Comparison of ENCODE assay signal across 9 cellular contexts in genomic region chr6:46491201-46491788, GRCh38. TPM values are rescaled to one million over a fixed set of nuclear protein-coding genes. Genes with fewer than 3 reads are reported as not detected.
A peak's percentile ranks its signal among the peaks of the same experiment; 100 is the strongest.
DNase-seq lines count a peak whose midpoint lies in the region; ATAC-seq and TF ChIP-seq lines count a peak whose summit lies in the region.
"Had no signal": no experiment of that assay in that cellular context is flagged by ENCODE, and none has a peak within 500 bp of the region (broad histone marks: within the 10 kb centered on the region; RNA-seq: fewer than 3 reads in every experiment).

TSS of gene RCAN2 (minus strand) at chr6:46491449.

- no peaks in the 10 kb centered on the region for H3K79me2 ChIP-seq in MM.1S (ENCODE audit: low read length)

- TF ChIP-seq POLR2A in suprapubic skin (IDR thresholded peaks at IDR 0.05), result no peak

- peak within 1 kb of the TSS; percentile 92 for H2AFZ ChIP-seq in MM.1S (ENCODE audit: low read length)

- H3K4me1 ChIP-seq in MM.1S (ENCODE audit: low read length), result no peaks in the 10 kb centered on the region
- no peaks in the 10 kb centered on the region for H3K4me1 ChIP-seq in esophagus (ENCODE audit: control insufficient read depth in 2 of 2, insufficient read depth in 2 of 2, low read length in 1 of 2)
- H3K4me1 ChIP-seq in mesodermal cell (ENCODE audit: control insufficient read depth, insufficient read depth, low read length, poor library complexity, severe bottlenecking), result no peaks in the 10 kb centered on the region
- peaks cover 30% of the 10 kb centered on the region for H3K4me1 ChIP-seq in suprapubic skin

- H3K27me3 ChIP-seq in MM.1S (replicated peaks; ENCODE audit: insufficient read depth, low read length) (no peaks in the 10 kb centered on the region), esophagus (ENCODE audit: control insufficient read depth in 1 of 2, insufficient read depth in 2 of 2, low read length in 2 of 2) (no peaks in the 10 kb centered on the region), suprapubic skin (peaks cover 7% of the 10 kb centered on the region)

- H3K9me3 ChIP-seq in MM.1S (replicated peaks; ENCODE audit: insufficient read depth, low read length), result no peaks in the 10 kb centered on the region
- no peaks in the 10 kb centered on the region for H3K9me3 ChIP-seq in esophagus (ENCODE audit: control insufficient read depth in 2 of 2, insufficient read depth in 1 of 2, low read depth in 1 of 2, low read length in 1 of 2)
- H3K9me3 ChIP-seq in mesodermal cell (ENCODE audit: control insufficient read depth, low read length), result no peaks in the 10 kb centered on the region
- no peaks in the 10 kb centered on the region for H3K9me3 ChIP-seq in suprapubic skin

- H3K27ac ChIP-seq in MM.1S (ENCODE audit: low read length) (no peak within 1 kb of the TSS), esophagus (ENCODE audit: low read depth in 2 of 2, low read length in 1 of 2) (peak within 1 kb of the TSS; percentile 45 to 70), mesodermal cell (ENCODE audit: low read depth, low read length, severe bottlenecking) (no peak within 1 kb of the TSS), suprapubic skin (peak within 1 kb of the TSS; percentile 80)
- H3K27ac ChIP-seq: SK-N-MC had no signal

- H3K36me3 ChIP-seq in MM.1S (replicated peaks; ENCODE audit: insufficient read depth, low read length) (no peaks in the 10 kb centered on the region), esophagus (ENCODE audit: control insufficient read depth in 2 of 2, insufficient read depth in 2 of 2, low read length in 1 of 2) (no peaks in the 10 kb centered on the region), mesodermal cell (ENCODE audit: control insufficient read depth, insufficient read depth, low read length) (no peaks in the 10 kb centered on the region), suprapubic skin (no peaks in the 10 kb centered on the region)

- H3K9me2 ChIP-seq in MM.1S (replicated peaks; ENCODE audit: insufficient read depth, low read length), result no peaks in the 10 kb centered on the region

- H3K4me3 ChIP-seq in MM.1S (ENCODE audit: low read length) (peak within 1 kb of the TSS; percentile 75), esophagus (ENCODE audit: low read depth in 1 of 2, low read length in 2 of 2) (peak within 1 kb of the TSS; percentile 65 to 70), mesodermal cell (ENCODE audit: extremely low read depth, insufficient read depth, low read length, poor library complexity, severe bottlenecking) (peak within 1 kb of the TSS; percentile 58), suprapubic skin (peak within 1 kb of the TSS; percentile 75)
- H3K4me3 ChIP-seq: SK-N-MC had no signal

- H3K4me2 ChIP-seq in MM.1S (ENCODE audit: low read depth, low read length), result peak within 1 kb of the TSS; percentile 90

- TF ChIP-seq CTCF in MM.1S (IDR thresholded peaks at IDR 0.05; ENCODE audit: low read length) (no peak), suprapubic skin (IDR thresholded peaks at IDR 0.05) (no peak)

- peak; percentile 72 for DNase-seq in COLO668 (lab: John Stamatoyannopoulos, UW; ENCODE audit: unreplicated experiment)
- DNase-seq in MM.1S, result peak; percentile 68
- peak; percentile 24 to 25 for DNase-seq in activated CD4-positive, alpha-beta T cell treated with anti-CD3 and anti-CD28 coated beads, Interleukin-2, amount 50 U/mL, for 48 hours
- peak; percentile 81 for DNase-seq in suprapubic skin (ENCODE audit: low spot score in 2 of 2)
- DNase-seq in GF-D8 (lab: John Stamatoyannopoulos, UW), result no peak

- ATAC-seq in GM21367 (IDR thresholded peaks at IDR 0.05; ENCODE audit: unreplicated experiment), result peak; percentile 63

- H3F3A ChIP-seq in MM.1S (ENCODE audit: insufficient read depth, low read length), result 0 out of 2 replicates have a peak, but pooled peaks cover 3% of the 10 kb centered on the region

- no peaks in the 10 kb centered on the region for H4K20me1 ChIP-seq in MM.1S (ENCODE audit: insufficient read depth, low read length)

- peak within 1 kb of the TSS; percentile 23; the same call in 1 of the 2 replicates for H3K9ac ChIP-seq in MM.1S (ENCODE audit: low read length)

- WGBS in esophagus, 2 donors, result 0% methylated on average over 32 to 60 of the region's 60 CpGs
- WGBS in mesodermal cell (ENCODE audit: insufficient coverage in 2 of 2), 2 experiments, result 0 to 1% methylated on average over 46 to 54 of the region's 60 CpGs
- WGBS in suprapubic skin, result 0% methylated on average over 5 of the region's 60 CpGs

- TF ChIP-seq EP300 in suprapubic skin (IDR thresholded peaks at IDR 0.05), result no peak

RNA-seq across cellular contexts. Expression of gene RCAN2, which starts in this region (rescaled TPM):
- 1 to 10 TPM; 2.1 to 4.8 TPM for polyA plus RNA-seq in esophagus
- 10.6 TPM for polyA plus RNA-seq in mesodermal cell (2013, experiment 1 of 2)
- 9.8 TPM for polyA plus RNA-seq in mesodermal cell (2013, experiment 2 of 2)
- total RNA-seq in suprapubic skin, result 10 to 100 TPM in 3 of 4 donors, 1 to 10 TPM in 1; 6.7 to 15.3 (median 13.8) TPM

Comparison
In these comparisons a context has a peak if more than half of its experiments do, and no peak if none do; other contexts are left out.
1. H3K27ac ChIP-seq: peak in esophagus (2 of 2) and suprapubic skin (single experiment); none in MM.1S (single experiment) and mesodermal cell (single experiment).
2. Peak in every context shown above with its lines, with median percentiles within 50 percentile points of each other: H3K4me3 ChIP-seq.